In the genomic region with DNA sequence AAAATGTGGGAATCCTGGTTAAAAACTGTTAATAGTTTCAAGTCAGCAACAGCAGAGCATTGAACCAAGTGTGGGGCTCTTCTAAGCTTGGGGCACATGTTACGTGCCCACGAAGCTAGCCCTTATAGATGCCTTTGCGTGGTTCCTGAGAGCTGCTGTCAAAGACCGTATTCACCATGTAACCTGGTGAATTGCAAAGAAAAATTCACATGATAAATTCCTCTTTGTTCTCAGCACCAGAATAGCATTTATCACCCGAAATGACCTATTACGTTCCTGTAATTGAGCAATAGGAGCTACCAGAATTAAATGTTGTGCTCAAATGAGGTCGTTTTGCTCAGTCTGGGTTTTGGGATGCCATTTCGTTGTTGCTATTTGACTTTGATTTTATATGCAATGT, we compare ENCODE assay signal across 26 cellular contexts.
"Had no signal": no experiment of that assay in that cellular context is flagged by ENCODE, and none has a peak within 500 bp of the region (broad histone marks: within the 10 kb centered on the region; RNA-seq: fewer than 3 reads in every experiment).

No MANE protein-coding gene starts in this region.

- H3K4me3 ChIP-seq: neural progenitor cell, pancreas, psoas muscle, right lobe of liver, sigmoid colon, stomach, thoracic aorta, thyroid gland, tibial nerve, upper lobe of left lung, uterus had no signal

- H3K36me3 Mint-ChIP-seq: naive B cell; naive thymus-derived CD8-positive, alpha-beta T cell; natural killer cell treated with Interleukin-12 subunit alpha and Interleukin-12 subunit beta and Interleukin-15 and Interleukin-18, amount 100 ng/mL, for 72 hours; neural progenitor cell; stimulated activated effector memory CD8-positive, alpha-beta T cell treated with anti-CD3 and anti-CD28 coated beads, Interleukin-12 subunit alpha, Interleukin-12 subunit beta, amount 100 ng/mL, for 72 hours; stimulated activated naive B cell treated with anti-CD40 and anti-IgM and Interleukin-4, amounts not matched to agents 10 μg/mL and 1 μg/mL and 100 μg/mL, for 72 hours had no signal

- H3K9me3 ChIP-seq: pancreas, psoas muscle, right lobe of liver, sigmoid colon, stomach, thoracic aorta, thyroid gland, tibial nerve, upper lobe of left lung, uterus had no signal

- H3K27me3 Mint-ChIP-seq: naive B cell; stimulated activated naive B cell treated with anti-CD40 and anti-IgM and Interleukin-4, amounts not matched to agents 10 μg/mL and 1 μg/mL and 100 μg/mL, for 72 hours; stimulated activated naive CD8-positive, alpha-beta T cell treated with anti-CD3 and anti-CD28 coated beads, Interleukin-15, Interleukin-2, amounts not matched to agents 100 ng/mL and 50 ng/mL, for 24 hours had no signal

- H3K9ac ChIP-seq: neural progenitor cell had no signal

- H3K9me3 Mint-ChIP-seq: natural killer cell treated with Interleukin-12 subunit alpha and Interleukin-12 subunit beta and Interleukin-15 and Interleukin-18, amount 100 ng/mL, for 72 hours; neural progenitor cell; stimulated activated effector memory CD8-positive, alpha-beta T cell treated with anti-CD3 and anti-CD28 coated beads, Interleukin-12 subunit alpha, Interleukin-12 subunit beta, amount 100 ng/mL, for 72 hours; stimulated activated naive B cell treated with anti-CD40 and anti-IgM and Interleukin-4, amounts not matched to agents 10 μg/mL and 1 μg/mL and 100 μg/mL, for 72 hours; stimulated activated naive CD8-positive, alpha-beta T cell treated with anti-CD3 and anti-CD28 coated beads, Interleukin-15, Interleukin-2, amounts not matched to agents 100 ng/mL and 50 ng/mL, for 24 hours had no signal

- H3K4me3 Mint-ChIP-seq: naive B cell; naive thymus-derived CD8-positive, alpha-beta T cell; natural killer cell treated with Interleukin-12 subunit alpha and Interleukin-12 subunit beta and Interleukin-15 and Interleukin-18, amount 100 ng/mL, for 72 hours; neural progenitor cell; stimulated activated effector memory CD8-positive, alpha-beta T cell treated with anti-CD3 and anti-CD28 coated beads, Interleukin-12 subunit alpha, Interleukin-12 subunit beta, amount 100 ng/mL, for 72 hours; stimulated activated naive B cell treated with anti-CD40 and anti-IgM and Interleukin-4, amounts not matched to agents 10 μg/mL and 1 μg/mL and 100 μg/mL, for 72 hours; stimulated activated naive CD8-positive, alpha-beta T cell treated with anti-CD3 and anti-CD28 coated beads, Interleukin-15, Interleukin-2, amounts not matched to agents 100 ng/mL and 50 ng/mL, for 24 hours had no signal

- ATAC-seq: naive thymus-derived CD8-positive, alpha-beta T cell; natural killer cell treated with Interleukin-12 subunit alpha and Interleukin-12 subunit beta and Interleukin-15 and Interleukin-18, amount 100 ng/mL, for 72 hours; pancreas; psoas muscle; right cardiac atrium; right lobe of liver; stimulated activated naive B cell treated with anti-CD40 and anti-IgM and Interleukin-4, amounts not matched to agents 10 μg/mL and 1 μg/mL and 100 μg/mL, for 72 hours had no signal

- H3K27me3 ChIP-seq: neural progenitor cell, pancreas, right lobe of liver, sigmoid colon, stomach, thyroid gland, tibial nerve, upper lobe of left lung, uterus had no signal

- H3K36me3 ChIP-seq: neural progenitor cell, pancreas, right lobe of liver, sigmoid colon, stomach, thoracic aorta, thyroid gland, tibial nerve, upper lobe of left lung, uterus had no signal

- DNase-seq: naive B cell; naive thymus-derived CD8-positive, alpha-beta T cell; occipital lobe; pancreas; psoas muscle; right cardiac atrium; right lobe of liver; sigmoid colon; small intestine; stimulated activated CD4-positive, alpha-beta T cell treated with anti-CD3 and anti-CD28 coated beads, Interleukin-15, amount 100 ng/mL, for 24 hours; stimulated activated CD4-positive, alpha-beta T cell treated with anti-CD3 and anti-CD28 coated beads, Interleukin-2, amount 100 ng/mL, for 24 hours; stimulated activated CD4-positive, alpha-beta T cell treated with anti-CD3 and anti-CD28 coated beads, Interleukin-2, amount 100 ng/mL, for 48 hours; stimulated activated CD4-positive, alpha-beta T cell treated with anti-CD3 and anti-CD28 coated beads, Interleukin-4, amount 100 ng/mL, for 24 hours; stimulated activated naive B cell treated with anti-CD40 and anti-IgM and Interleukin-4, amounts not matched to agents 10 μg/mL and 1 μg/mL and 100 μg/mL, for 72 hours; stimulated activated naive CD4-positive, alpha-beta T cell treated with Interleukin-2 at 50 U/mL for 16 hours; stomach; thyroid gland; trophoblast cell; upper lobe of left lung; uterus had no signal

- H3K4me1 ChIP-seq: neural progenitor cell, pancreas, psoas muscle, right lobe of liver, stomach, thyroid gland, upper lobe of left lung, uterus had no signal

- H3K4me1 Mint-ChIP-seq: neural progenitor cell; stimulated activated effector memory CD8-positive, alpha-beta T cell treated with anti-CD3 and anti-CD28 coated beads, Interleukin-12 subunit alpha, Interleukin-12 subunit beta, amount 100 ng/mL, for 72 hours had no signal

- H2AFZ ChIP-seq: neural progenitor cell had no signal

- FAIRE-seq: pancreas had no signal

- H3K27ac Mint-ChIP-seq: naive thymus-derived CD8-positive, alpha-beta T cell; natural killer cell treated with Interleukin-12 subunit alpha and Interleukin-12 subunit beta and Interleukin-15 and Interleukin-18, amount 100 ng/mL, for 72 hours; neural progenitor cell; stimulated activated effector memory CD8-positive, alpha-beta T cell treated with anti-CD3 and anti-CD28 coated beads, Interleukin-12 subunit alpha, Interleukin-12 subunit beta, amount 100 ng/mL, for 72 hours; stimulated activated naive B cell treated with anti-CD40 and anti-IgM and Interleukin-4, amounts not matched to agents 10 μg/mL and 1 μg/mL and 100 μg/mL, for 72 hours; stimulated activated naive CD8-positive, alpha-beta T cell treated with anti-CD3 and anti-CD28 coated beads, Interleukin-15, Interleukin-2, amounts not matched to agents 100 ng/mL and 50 ng/mL, for 24 hours had no signal

- H3K27ac ChIP-seq: neural progenitor cell, pancreas, psoas muscle, right lobe of liver, sigmoid colon, stomach, thoracic aorta, thyroid gland, tibial nerve, upper lobe of left lung, uterus had no signal

- H3K4me2 ChIP-seq: neural progenitor cell had no signal
